15 cellular contexts compared by ENCODE assay signal in the genomic region with DNA sequence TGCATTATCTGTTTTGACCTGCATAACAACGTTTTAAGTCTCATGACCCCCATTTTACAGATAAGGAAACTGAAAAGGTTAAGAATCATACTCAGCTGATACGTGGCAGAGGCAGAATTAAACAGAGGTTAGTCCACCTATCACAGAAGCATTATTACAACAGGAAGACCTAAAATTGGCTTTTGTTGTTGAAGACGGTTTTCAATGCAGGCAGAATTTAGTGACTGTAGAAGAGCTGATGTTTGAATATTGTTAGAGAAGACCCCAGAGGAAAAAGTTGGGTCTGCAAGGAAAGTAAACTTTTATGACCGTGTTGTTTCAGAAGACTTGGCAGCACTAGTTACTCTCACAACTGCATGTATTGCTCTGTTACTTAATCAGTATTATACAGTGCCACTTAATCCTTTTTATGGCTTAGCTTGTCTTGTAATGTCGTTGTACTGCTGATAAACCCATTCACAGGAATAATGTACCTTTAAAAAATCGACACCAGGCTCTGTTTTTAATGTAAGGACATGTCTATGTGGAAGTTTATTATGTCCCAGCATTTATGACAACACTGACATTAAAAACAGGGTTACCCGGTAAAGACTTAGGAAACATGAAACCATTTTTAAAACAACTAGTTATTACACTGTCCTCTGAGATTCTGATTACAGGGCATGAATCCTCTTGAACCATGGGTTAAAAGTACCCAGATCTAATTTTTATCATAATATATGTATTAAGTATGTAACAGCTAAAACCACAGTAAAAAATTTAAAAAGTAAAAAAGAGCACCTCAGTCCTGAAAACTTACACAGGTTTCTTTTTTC.
A peak's percentile ranks its signal among the peaks of the same experiment; 100 is the strongest.
DNase-seq lines count a peak whose midpoint lies in the region; ATAC-seq, FAIRE-seq and TF ChIP-seq lines count a peak whose summit lies in the region.
"Had no signal": no experiment of that assay in that cellular context is flagged by ENCODE, and none has a peak within 500 bp of the region (broad histone marks: within the 10 kb centered on the region; RNA-seq: fewer than 3 reads in every experiment).

No MANE protein-coding gene starts in this region.

- H4K20me1 ChIP-seq in HepG2 (ENCODE audit: insufficient read depth, low read length) (no peaks in the 10 kb centered on the region), OCI-LY1 (ENCODE audit: insufficient read depth, low read length) (no peaks in the 10 kb centered on the region)

- TF ChIP-seq CTCF in right lobe of liver (IDR thresholded peaks at IDR 0.05) (no peak), HepG2 (CRISPR knock-in tag; IDR thresholded peaks at IDR 0.05) (no peak), OCI-LY1 (IDR thresholded peaks at IDR 0.05; ENCODE audit: low read length) (no peak), nephron (IDR thresholded peaks at IDR 0.05; ENCODE audit: unreplicated experiment in 3 of 3) (no peak)

- TF ChIP-seq EP300 in HepG2 (IDR thresholded peaks at IDR 0.05; ENCODE audit: low read depth in 2 of 2, low read length in 2 of 2): no peak
- no peak for TF ChIP-seq EP300 in HepG2 (CRISPR knock-in tag; IDR thresholded peaks at IDR 0.05; ENCODE audit: borderline replicate concordance)

- H3K4me3 Mint-ChIP-seq in nephron: peak overlapping the region in 1 of 3 experiments; percentile 18
- H3K4me3 Mint-ChIP-seq in activated T-cell treated with anti-CD3 and anti-CD28 coated beads, Interleukin-2, amount 50 U/mL, for 4 hours: no peak overlapping the region
- H3K4me3 Mint-ChIP-seq: CD14-positive monocyte had no signal

- H3K9ac ChIP-seq in HepG2 (ENCODE audit: insufficient read depth, low read depth, low read length) (no peak overlapping the region), OCI-LY1 (ENCODE audit: low read length) (peak overlapping the region; percentile 71)

- TF ChIP-seq RAD21 in HepG2 (CRISPR knock-in tag; IDR thresholded peaks at IDR 0.05): no peak

- H3K79me2 ChIP-seq in HepG2 (ENCODE audit: insufficient read depth, low read length): no peaks in the 10 kb centered on the region
- H3K79me2 ChIP-seq in OCI-LY1 (ENCODE audit: insufficient read depth, low read length): no peaks in the 10 kb centered on the region

- peaks cover 69% of the 10 kb centered on the region for H3K4me1 Mint-ChIP-seq in nephron
- peaks cover 3% of the 10 kb centered on the region for H3K4me1 Mint-ChIP-seq in activated T-cell treated with anti-CD3 and anti-CD28 coated beads, Interleukin-2, amount 50 U/mL, for 4 hours (ENCODE audit: low read depth)

- peaks cover 0 to 27% (median 6%) of the 10 kb centered on the region in 4 donors for H3K4me1 ChIP-seq in right lobe of liver
- peaks cover 33% of the 10 kb centered on the region for H3K4me1 ChIP-seq in HepG2 (ENCODE audit: insufficient read depth, low read length)
- H3K4me1 ChIP-seq in OCI-LY1 (ENCODE audit: insufficient read depth, low read length, severe bottlenecking): peaks cover 98% of the 10 kb centered on the region

- no peak overlapping the region for H3K4me2 ChIP-seq in HepG2 (ENCODE audit: low read depth, low read length)
- peak overlapping the region; percentile 71 for H3K4me2 ChIP-seq in OCI-LY1 (ENCODE audit: low read length)

- H3K4me3 ChIP-seq in right lobe of liver (no peak overlapping the region), HepG2 (replicated peaks in 1 of 3; ENCODE audit: insufficient read depth in 1 of 3, low read depth in 2 of 3, low read length in 3 of 3) (no peak overlapping the region), OCI-LY1 (ENCODE audit: low read depth, low read length, poor library complexity, severe bottlenecking) (peak overlapping the region; percentile 43)

- POLR2A ChIA-PET in HepG2 (lab: Yijun Ruan, JAX): no interaction called here

- H2AFZ ChIP-seq in HepG2 (ENCODE audit: low read length) (no peak overlapping the region), OCI-LY1 (ENCODE audit: low read length) (no peak overlapping the region)

- CTCF ChIA-PET in HepG2 (lab: Yijun Ruan, JAX; ENCODE audit: low intra/inter-chr PET ratio, low total read pairs): no interaction called here

- no peak for FAIRE-seq in HepG2 (lab: Jason Lieb, UNC)
- FAIRE-seq: H1 had no signal

- DNase-seq in right lobe of liver (no peak), HepG2 (ENCODE audit: low spot score) (no peak), cerebellum (ENCODE audit: low spot score) (no peak)
- no peak for DNase-seq in activated T-cell treated with anti-CD3 and anti-CD28 coated beads, Interleukin-2, amount 50 U/mL, for 4 hours
- DNase-seq: Kasumi-1, NCI-H1417 treated with DMSO at 0.1 percent for 48 hours, NCI-H2081 treated with DMSO at 0.1 percent for 48 hours, NCI-H774, SIG-M5 had no signal

- intact Hi-C loops in right lobe of liver (cut with DNase I) (no loop called here), HepG2 (cut with micrococcal nuclease; ENCODE audit: unreplicated experiment) (no loop called here)

- WGBS in right lobe of liver (ENCODE audit: insufficient coverage, low coverage, low lambda C conversion rate, missing lambda C conversion rate): 18% methylated on average over 7 of the region's 7 CpGs
- WGBS in HepG2 (ENCODE audit: low lambda C conversion rate): 42% methylated on average over 7 of the region's 7 CpGs

- H3K27ac ChIP-seq in right lobe of liver: peak overlapping the region in 2 of 3 donors; percentile 57 to 61
- H3K27ac ChIP-seq in HepG2 (ENCODE audit: extremely low read length, insufficient read depth, low read length): no peak overlapping the region
- H3K27ac ChIP-seq in OCI-LY1 (ENCODE audit: low read depth, low read length, poor library complexity, severe bottlenecking): peak overlapping the region; percentile 98

- H3K27me3 ChIP-seq in right lobe of liver (no peaks in the 10 kb centered on the region), HepG2 (ENCODE audit: control insufficient read depth in 1 of 2, insufficient read depth in 2 of 2, low read length in 2 of 2) (no peaks in the 10 kb centered on the region), OCI-LY1 (ENCODE audit: insufficient read depth, low read length) (no peaks in the 10 kb centered on the region)

- H3K9me3 ChIP-seq in right lobe of liver (no peaks in the 10 kb centered on the region), HepG2 (ENCODE audit: low read length) (0 out of 2 replicates have a peak, but pooled peaks cover 21% of the 10 kb centered on the region), OCI-LY1 (ENCODE audit: low read length) (no peaks in the 10 kb centered on the region)

- in situ Hi-C loops in HepG2 (cut with HindIII; ENCODE audit: extremely low pct_ligation_motif_present, low pct_unique_long_range_greater_than_20kb): no loop called here

- TF ChIP-seq POLR2A in right lobe of liver (IDR thresholded peaks at IDR 0.05) (no peak), HepG2 (IDR thresholded peaks at IDR 0.05; ENCODE audit: insufficient read depth in 1 of 2, low read depth in 2 of 2, low read length in 2 of 2) (no peak)

- H3F3A ChIP-seq in OCI-LY1 (ENCODE audit: insufficient read depth, low read length): no peaks in the 10 kb centered on the region; the same call in 1 of the 2 replicates

- H3K36me3 ChIP-seq in right lobe of liver (no peaks in the 10 kb centered on the region), HepG2 (replicated peaks in 1 of 2; ENCODE audit: control insufficient read depth in 1 of 2, insufficient read depth in 2 of 2, low read length in 2 of 2) (no peaks in the 10 kb centered on the region), OCI-LY1 (ENCODE audit: insufficient read depth, low read length) (no peaks in the 10 kb centered on the region; the same call in 1 of the 2 replicates)

- no TSS peak for BruUV-seq in HepG2 (replicated peaks; lab: Mats Ljungman, UMichigan)

- no peaks in the 10 kb centered on the region for H3K36me3 Mint-ChIP-seq in nephron (ENCODE audit: low read depth)
- no peaks in the 10 kb centered on the region for H3K36me3 Mint-ChIP-seq in activated T-cell treated with anti-CD3 and anti-CD28 coated beads, Interleukin-2, amount 50 U/mL, for 4 hours (ENCODE audit: insufficient read depth)
- H3K36me3 Mint-ChIP-seq: CD14-positive monocyte had no signal

- H3K27me3 Mint-ChIP-seq in nephron (ENCODE audit: low read depth): peaks cover 3% of the 10 kb centered on the region
- peaks cover 5% of the 10 kb centered on the region for H3K27me3 Mint-ChIP-seq in activated T-cell treated with anti-CD3 and anti-CD28 coated beads, Interleukin-2, amount 50 U/mL, for 4 hours (ENCODE audit: low read depth)

- no peaks in the 10 kb centered on the region for H3K9me3 Mint-ChIP-seq in nephron
- H3K9me3 Mint-ChIP-seq in activated T-cell treated with anti-CD3 and anti-CD28 coated beads, Interleukin-2, amount 50 U/mL, for 4 hours: no peaks in the 10 kb centered on the region
- H3K9me3 Mint-ChIP-seq: CD14-positive monocyte had no signal

- H3K9me2 ChIP-seq in OCI-LY1 (ENCODE audit: low read depth, low read length): no peaks in the 10 kb centered on the region

- peak; percentile 39 to 44 (median 42) for ATAC-seq in right lobe of liver
- no peak for ATAC-seq in HepG2
- no peak for ATAC-seq in HG03139 (IDR thresholded peaks at IDR 0.05; ENCODE audit: unreplicated experiment)
- ATAC-seq in activated T-cell treated with anti-CD3 and anti-CD28 coated beads, Interleukin-2, amount 50 U/mL, for 4 hours: no peak
- ATAC-seq in HG03097 (IDR thresholded peaks at IDR 0.05; ENCODE audit: low FRiP score, unreplicated experiment): no peak

- peak overlapping the region; percentile 8 to 76 (median 19) for H3K27ac Mint-ChIP-seq in nephron
- H3K27ac Mint-ChIP-seq: CD14-positive monocyte had no signal

TF ChIP-seq in HepG2, 621 proteins besides CTCF, POLR2A, EP300 and RAD21 (continues in another document):
- TF ChIP-seq, protein P1, sequence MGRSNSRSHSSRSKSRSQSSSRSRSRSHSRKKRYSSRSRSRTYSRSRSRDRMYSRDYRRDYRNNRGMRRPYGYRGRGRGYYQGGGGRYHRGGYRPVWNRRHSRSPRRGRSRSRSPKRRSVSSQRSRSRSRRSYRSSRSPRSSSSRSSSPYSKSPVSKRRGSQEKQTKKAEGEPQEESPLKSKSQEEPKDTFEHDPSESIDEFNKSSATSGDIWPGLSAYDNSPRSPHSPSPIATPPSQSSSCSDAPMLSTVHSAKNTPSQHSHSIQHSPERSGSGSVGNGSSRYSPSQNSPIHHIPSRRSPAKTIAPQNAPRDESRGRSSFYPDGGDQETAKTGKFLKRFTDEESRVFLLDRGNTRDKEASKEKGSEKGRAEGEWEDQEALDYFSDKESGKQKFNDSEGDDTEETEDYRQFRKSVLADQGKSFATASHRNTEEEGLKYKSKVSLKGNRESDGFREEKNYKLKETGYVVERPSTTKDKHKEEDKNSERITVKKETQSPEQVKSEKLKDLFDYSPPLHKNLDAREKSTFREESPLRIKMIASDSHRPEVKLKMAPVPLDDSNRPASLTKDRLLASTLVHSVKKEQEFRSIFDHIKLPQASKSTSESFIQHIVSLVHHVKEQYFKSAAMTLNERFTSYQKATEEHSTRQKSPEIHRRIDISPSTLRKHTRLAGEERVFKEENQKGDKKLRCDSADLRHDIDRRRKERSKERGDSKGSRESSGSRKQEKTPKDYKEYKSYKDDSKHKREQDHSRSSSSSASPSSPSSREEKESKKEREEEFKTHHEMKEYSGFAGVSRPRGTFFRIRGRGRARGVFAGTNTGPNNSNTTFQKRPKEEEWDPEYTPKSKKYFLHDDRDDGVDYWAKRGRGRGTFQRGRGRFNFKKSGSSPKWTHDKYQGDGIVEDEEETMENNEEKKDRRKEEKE (IDR thresholded peaks at IDR 0.05): no peak
- TF ChIP-seq XBP1 (CRISPR knock-in tag; IDR thresholded peaks at IDR 0.05): no peak

Comparison
In these comparisons a context has a peak if more than half of its experiments do, and no peak if none do; other contexts are left out.
1. ATAC-seq: peak in right lobe of liver (4 of 4); none in HepG2 (single experiment), HG03139 (single experiment), activated T-cell treated with anti-CD3 and anti-CD28 coated beads, Interleukin-2, amount 50 U/mL, for 4 hours (0 of 2) and HG03097 (single experiment).